ENCODE assay signal across 8 cellular contexts in genomic region chr11:65857500-65858353, GRCh38.
A peak's percentile ranks its signal among the peaks of the same experiment; 100 is the strongest.
DNase-seq lines count a peak whose midpoint lies in the region; ATAC-seq and TF ChIP-seq lines count a peak whose summit lies in the region.

TSS of gene CFL1 (minus strand) at chr11:65858180. CDS start at chr11:65858099, 81 bp downstream.

- DNase-seq in CD1c-positive myeloid dendritic cell (ENCODE audit: extremely low spot score) (peak; percentile 99), HL-60 (ENCODE audit: low read depth in 1 of 2, low spot score in 1 of 2) (peak; percentile 95 to 98), NOMO-1 (lab: John Stamatoyannopoulos, UW; ENCODE audit: unreplicated experiment in 2 of 2) (peak; percentile 96 to 99), medulla oblongata (ENCODE audit: extremely low spot score) (peak; percentile 98)
- peak; percentile 97 for DNase-seq in activated CD8-positive, alpha-beta memory T cell treated with anti-CD3 and anti-CD28 coated beads for 24 hours
- DNase-seq in effector CD4-positive, alpha-beta T cell: peak; percentile 95
- DNase-seq in stimulated activated CD4-positive, alpha-beta T cell treated with anti-CD3 and anti-CD28 coated beads, TNF-alpha, amount 100 ng/mL, for 48 hours (ENCODE audit: low read depth in 3 of 3): peak; percentile 94 to 98 (median 96)

- H3K4me3 ChIP-seq in HL-60 (replicated peaks; ENCODE audit: insufficient read depth, low read length): peak within 1 kb of the TSS; percentile 91

- no peak for TF ChIP-seq CTCF in HL-60 (IDR thresholded peaks at IDR 0.05; ENCODE audit: insufficient read depth, low read length)

- no peaks in the 10 kb centered on the region for H3K27me3 ChIP-seq in HL-60 (ENCODE audit: insufficient read depth, poor library complexity, severe bottlenecking)

- ATAC-seq in GM19452 (IDR thresholded peaks at IDR 0.05; ENCODE audit: unreplicated experiment): peak; percentile 47

- H3K27ac ChIP-seq in HL-60 (replicated peaks): peak within 1 kb of the TSS; percentile 94

Comparison
In these comparisons a context has a peak if more than half of its experiments do, and no peak if none do; other contexts are left out.
1. Peak in every context shown above with its lines: DNase-seq, ATAC-seq, H3K4me3 ChIP-seq and H3K27ac ChIP-seq.